ENCODE assay signal across 14 cellular contexts in genomic region chr3:189944285-189945145, GRCh38.
DNase-seq lines count a peak whose midpoint lies in the region; ATAC-seq, FAIRE-seq and TF ChIP-seq lines count a peak whose summit lies in the region.
"Had no signal": no experiment of that assay in that cellular context is flagged by ENCODE, and none has a peak within 500 bp of the region (broad histone marks: within the 10 kb centered on the region; RNA-seq: fewer than 3 reads in every experiment).

No MANE protein-coding gene starts in this region.

- H3K27ac ChIP-seq in endothelial cell of umbilical vein (ENCODE audit: insufficient read depth, low read depth, low read length): no peak overlapping the region
- peak overlapping the region in 1 of 2 donors; percentile 36 for H3K27ac ChIP-seq in small intestine (ENCODE audit: low read depth in 1 of 2, low read length in 1 of 2)

- no peak for TF ChIP-seq POLR2A in endothelial cell of umbilical vein (IDR thresholded peaks at IDR 0.05; ENCODE audit: low read depth, low read length)

- H2AFZ ChIP-seq in endothelial cell of umbilical vein (ENCODE audit: low read depth, low read length): peak overlapping the region; percentile 46

- no peaks in the 10 kb centered on the region for H3K36me3 ChIP-seq in endothelial cell of umbilical vein (ENCODE audit: control insufficient read depth in 2 of 2, extremely low read depth in 1 of 2, insufficient read depth in 2 of 2, low read length in 2 of 2)
- H3K36me3 ChIP-seq in small intestine (ENCODE audit: control insufficient read depth in 2 of 2, insufficient read depth in 2 of 2, low read length in 2 of 2): no peaks in the 10 kb centered on the region
- H3K36me3 ChIP-seq: HAP-1 had no signal

- POLR2A ChIA-PET in endothelial cell of umbilical vein (lab: Charles Lee): no interaction called here

- no peaks in the 10 kb centered on the region for H3K9me1 ChIP-seq in endothelial cell of umbilical vein (replicated peaks; ENCODE audit: control insufficient read depth, extremely low read depth, insufficient read depth, low read length)

- no peaks in the 10 kb centered on the region for H4K20me1 ChIP-seq in endothelial cell of umbilical vein (replicated peaks; ENCODE audit: control insufficient read depth, extremely low read depth, insufficient read depth, low read length)

- H3K4me1 ChIP-seq in endothelial cell of umbilical vein (ENCODE audit: control insufficient read depth, extremely low read depth, insufficient read depth, low read length): peaks cover 3% of the 10 kb centered on the region
- H3K4me1 ChIP-seq in small intestine (ENCODE audit: control insufficient read depth in 2 of 2, insufficient read depth in 1 of 2, low read depth in 1 of 2, low read length in 1 of 2): no peaks in the 10 kb centered on the region
- H3K4me1 ChIP-seq: HAP-1 had no signal

- WGBS in small intestine, 3 donors: 36 to 71% (median 52%) methylated on average over 14 of the region's 14 CpGs

- CTCF ChIA-PET in endothelial cell of umbilical vein (lab: Charles Lee): interaction anchor here (1.3 kb wide), 1 partner anchor 293 kb away, joined by 4 read pairs; no protein-coding TSS in a partner anchor

- ATAC-seq in HG03025 (IDR thresholded peaks at IDR 0.05; ENCODE audit: low FRiP score, unreplicated experiment) (no peak), GM21423 (IDR thresholded peaks at IDR 0.05; ENCODE audit: unreplicated experiment) (no peak)
- ATAC-seq: left lobe of liver had no signal

- no peak for FAIRE-seq in endothelial cell of umbilical vein (lab: Jason Lieb, UNC)
- FAIRE-seq in small intestine (lab: Jason Lieb, UNC): no peak
- no peak for FAIRE-seq in D721Med (lab: Jason Lieb, UNC)

- H3K4me3 ChIP-seq in endothelial cell of umbilical vein (replicated peaks in 1 of 3; ENCODE audit: insufficient read depth in 1 of 3, low read depth in 1 of 3, low read length in 3 of 3) (no peak overlapping the region), small intestine (ENCODE audit: low read depth in 1 of 2, low read length in 2 of 2) (no peak overlapping the region)
- H3K4me3 ChIP-seq: HAP-1 had no signal

- H3K9me3 ChIP-seq in endothelial cell of umbilical vein (replicated peaks; ENCODE audit: control insufficient read depth, insufficient read depth, low read length) (no peaks in the 10 kb centered on the region), small intestine (ENCODE audit: control insufficient read depth, low read depth) (no peaks in the 10 kb centered on the region)
- H3K9me3 ChIP-seq: HAP-1 had no signal

- TF ChIP-seq CTCF in endothelial cell of umbilical vein (IDR thresholded peaks at IDR 0.05; ENCODE audit: extremely low read depth in 1 of 2, insufficient read depth in 1 of 2, low read depth in 1 of 2, low read length in 2 of 2) (no peak), D721Med (IDR thresholded peaks at IDR 0.05; ENCODE audit: insufficient read depth, missing control alignments) (no peak)

- no peak overlapping the region for H3K4me2 ChIP-seq in endothelial cell of umbilical vein (ENCODE audit: insufficient read depth, low read length)

- no peaks in the 10 kb centered on the region for H3K79me2 ChIP-seq in endothelial cell of umbilical vein (ENCODE audit: control insufficient read depth, insufficient read depth, low read length)

- BruUV-seq in endothelial cell of umbilical vein (replicated peaks; lab: Mats Ljungman, UMichigan): no TSS peak

- DNase-seq in NCI-H526 (lab: John Stamatoyannopoulos, UW): peak; percentile 15 to 56
- DNase-seq in NCI-H526 treated with DMSO at 0.1 percent for 48 hours (lab: John Stamatoyannopoulos, UW): no peak
- DNase-seq in NCI-H2196 treated with DMSO at 0.1 percent for 48 hours (lab: John Stamatoyannopoulos, UW; ENCODE audit: unreplicated experiment): peak; percentile 33
- no peak for DNase-seq in endothelial cell of umbilical vein (ENCODE audit: low read depth, low spot score)
- peak; percentile 76 for DNase-seq in small intestine
- no peak for DNase-seq in D721Med (ENCODE audit: insufficient read length, low spot score)
- DNase-seq: cerebellar nuclear complex, Kasumi-1, natural killer cell, NCI-H2029 had no signal

- no peaks in the 10 kb centered on the region for H3K27me3 ChIP-seq in endothelial cell of umbilical vein (ENCODE audit: control insufficient read depth in 2 of 2, insufficient read depth in 2 of 2, low read length in 2 of 2)
- H3K27me3 ChIP-seq in small intestine (ENCODE audit: control insufficient read depth in 2 of 2, insufficient read depth in 2 of 2, low read length in 2 of 2): no peaks in the 10 kb centered on the region

- no peak overlapping the region for H3K9ac ChIP-seq in endothelial cell of umbilical vein (replicated peaks; ENCODE audit: extremely low read depth, insufficient read depth, low read length)

- dilution Hi-C loops in endothelial cell of umbilical vein (cut with MboI; ENCODE audit: extremely low pct_ligation_motif_present, low sequenced_read_pairs): no loop called here

- intact Hi-C loops in endothelial cell of umbilical vein (cut with micrococcal nuclease): loop anchor here (5.0 kb wide), 1 partner anchor 212 kb away; no protein-coding TSS in a partner anchor

TF ChIP-seq in endothelial cell of umbilical vein, 7 proteins besides CTCF, POLR2A, EP300 and RAD21:
- TF ChIP-seq POLR2AphosphoS5 (IDR thresholded peaks at IDR 0.05; ENCODE audit: insufficient read depth, low read depth, low read length) (no peak), GATA2 (IDR thresholded peaks at IDR 0.05; ENCODE audit: insufficient read depth, insufficient read length, low read depth, low read length) (peak; percentile 36), MYC (IDR thresholded peaks at IDR 0.05; ENCODE audit: low read depth, low read length) (no peak), MAX (IDR thresholded peaks at IDR 0.05; ENCODE audit: insufficient read depth, insufficient read length) (no peak), FOS (IDR thresholded peaks at IDR 0.05; ENCODE audit: borderline replicate concordance, insufficient read depth, low read length) (no peak)

Comparison
In these comparisons a context has a peak if more than half of its experiments do, and no peak if none do; other contexts are left out.
1. DNase-seq: peak in NCI-H526 (2 of 2), NCI-H2196 treated with DMSO at 0.1 percent for 48 hours (single experiment) and small intestine (single experiment); none in NCI-H526 treated with DMSO at 0.1 percent for 48 hours (single experiment), endothelial cell of umbilical vein (single experiment) and D721Med (single experiment).